In genomic region chr3:105503191-105503593, GRCh38 we compare ENCODE assay signal across 1 cellular context.
A peak's percentile ranks its signal among the peaks of the same experiment; 100 is the strongest.
TF ChIP-seq lines count a peak whose summit lies in the region.

No MANE protein-coding gene starts in this region.

TF ChIP-seq in HepG2, 621 proteins besides CTCF, POLR2A, EP300 and RAD21 (continued from another document and continues in another):
- TF ChIP-seq ZSCAN9 (CRISPR knock-in tag; IDR thresholded peaks at IDR 0.05; ENCODE audit: borderline replicate concordance) (peak; percentile 81; the same call in 1 of the 2 replicates), MEF2D (CRISPR knock-in tag; IDR thresholded peaks at IDR 0.05) (peak; percentile 95), ZBTB3 (CRISPR knock-in tag; IDR thresholded peaks at IDR 0.05; ENCODE audit: borderline replicate concordance, low read depth) (no peak), TRIM24 (CRISPR knock-in tag; IDR thresholded peaks at IDR 0.05) (no peak), E2F1 (CRISPR knock-in tag; IDR thresholded peaks at IDR 0.05) (no peak), ZNF672 (CRISPR knock-in tag; IDR thresholded peaks at IDR 0.05) (no peak), CREB1 (IDR thresholded peaks at IDR 0.05) (no peak), CREB1 (CRISPR knock-in tag; IDR thresholded peaks at IDR 0.05) (peak; percentile 81), REST (IDR thresholded peaks at IDR 0.05; ENCODE audit: borderline replicate concordance in 1 of 2, low read depth in 1 of 2, low read length in 2 of 2) (peak in 1 of 2 experiments; percentile 67; a peak in 1 of 4 replicates), ZNF615 (CRISPR knock-in tag; IDR thresholded peaks at IDR 0.05; ENCODE audit: borderline replicate concordance) (no peak), DPF2 (CRISPR knock-in tag; IDR thresholded peaks at IDR 0.05; ENCODE audit: borderline replicate concordance, low read depth) (peak; percentile 97), ZNF782 (CRISPR knock-in tag; IDR thresholded peaks at IDR 0.05; ENCODE audit: borderline replicate concordance) (no peak), ATF3 (CRISPR knock-in tag; IDR thresholded peaks at IDR 0.05) (no peak), ZNF33B (CRISPR knock-in tag; IDR thresholded peaks at IDR 0.05) (no peak; the same call in 1 of the 2 replicates), FOXA3 (CRISPR knock-in tag; IDR thresholded peaks at IDR 0.05) (peak; percentile 98), ZNF800 (CRISPR knock-in tag; IDR thresholded peaks at IDR 0.05) (no peak), ZNF777 (CRISPR knock-in tag; IDR thresholded peaks at IDR 0.05) (no peak), ZBTB7B (CRISPR knock-in tag; IDR thresholded peaks at IDR 0.05) (peak; percentile 55; the same call in 1 of the 2 replicates), ZIK1 (CRISPR knock-in tag; IDR thresholded peaks at IDR 0.05; ENCODE audit: borderline replicate concordance, low read depth) (no peak), ZSCAN20 (CRISPR knock-in tag; IDR thresholded peaks at IDR 0.05; ENCODE audit: borderline replicate concordance) (peak; percentile 62; the same call in 1 of the 2 replicates), RBFOX2 (IDR thresholded peaks at IDR 0.05; ENCODE audit: low read depth, low read length) (no peak), ZNF136 (CRISPR knock-in tag; IDR thresholded peaks at IDR 0.05; ENCODE audit: low read depth) (no peak; the same call in 1 of the 2 replicates), NR2F1 (CRISPR knock-in tag; IDR thresholded peaks at IDR 0.05) (0 out of 4 replicates have a peak, but pooled peaks of 1 of the 2 experiments have one; percentile 26), ZNF10 (CRISPR knock-in tag; IDR thresholded peaks at IDR 0.05; ENCODE audit: borderline replicate concordance, low read depth) (no peak), ZNF749 (CRISPR knock-in tag; IDR thresholded peaks at IDR 0.05; ENCODE audit: borderline replicate concordance) (no peak), HMG20A (CRISPR knock-in tag; IDR thresholded peaks at IDR 0.05; ENCODE audit: borderline replicate concordance) (peak; percentile 96), KAT2B (IDR thresholded peaks at IDR 0.05; ENCODE audit: borderline replicate concordance, low read depth, low read length) (0 out of 2 replicates have a peak, but pooled peaks have one; percentile 35), NR3C1 (CRISPR knock-in tag; IDR thresholded peaks at IDR 0.05) (no peak), NFIC (IDR thresholded peaks at IDR 0.05; ENCODE audit: low read length) (peak; percentile 97), ZNF329 (CRISPR knock-in tag; IDR thresholded peaks at IDR 0.05; ENCODE audit: low read depth) (0 out of 2 replicates have a peak, but pooled peaks have one; percentile 35), ZSCAN31 (CRISPR knock-in tag; IDR thresholded peaks at IDR 0.05; ENCODE audit: low read depth) (peak; percentile 35; the same call in 1 of the 2 replicates), REPIN1 (CRISPR knock-in tag; IDR thresholded peaks at IDR 0.05; ENCODE audit: borderline replicate concordance, low read depth) (peak; percentile 86), ZBTB10 (CRISPR knock-in tag; IDR thresholded peaks at IDR 0.05; ENCODE audit: borderline replicate concordance) (no peak), ISL2 (CRISPR knock-in tag; IDR thresholded peaks at IDR 0.05) (peak; percentile 98), REL (CRISPR knock-in tag; conservative IDR thresholded peaks at IDR 0.05) (no peak), DZIP1 (CRISPR knock-in tag; IDR thresholded peaks at IDR 0.05) (no peak), ZNF639 (CRISPR knock-in tag; conservative IDR thresholded peaks at IDR 0.05) (no peak), SP4 (CRISPR knock-in tag; IDR thresholded peaks at IDR 0.05) (no peak), RBAK (CRISPR knock-in tag; IDR thresholded peaks at IDR 0.05) (peak; percentile 53; the same call in 1 of the 2 replicates), HOXA9 (CRISPR knock-in tag; IDR thresholded peaks at IDR 0.05; ENCODE audit: borderline replicate concordance) (no peak), MXD1 (CRISPR knock-in tag; IDR thresholded peaks at IDR 0.05) (no peak), ZNF260 (CRISPR knock-in tag; IDR thresholded peaks at IDR 0.05; ENCODE audit: borderline replicate concordance, low read depth) (no peak), TOE1 (CRISPR knock-in tag; IDR thresholded peaks at IDR 0.05) (peak; percentile 82; the same call in 1 of the 2 replicates), RARA (CRISPR knock-in tag; IDR thresholded peaks at IDR 0.05) (peak; percentile 79), ATF1 (CRISPR knock-in tag; IDR thresholded peaks at IDR 0.05) (peak; percentile 69), ZMYM2 (CRISPR knock-in tag; IDR thresholded peaks at IDR 0.05) (no peak), ZNF660 (CRISPR knock-in tag; IDR thresholded peaks at IDR 0.05; ENCODE audit: borderline replicate concordance, low read depth) (no peak), HES4 (CRISPR knock-in tag; IDR thresholded peaks at IDR 0.05; ENCODE audit: borderline replicate concordance) (no peak), ATF6 (CRISPR knock-in tag; conservative IDR thresholded peaks at IDR 0.05) (no peak; the same call in 1 of the 2 replicates), ETV5 (CRISPR knock-in tag; IDR thresholded peaks at IDR 0.05; ENCODE audit: borderline replicate concordance) (peak; percentile 31; the same call in 1 of the 2 replicates), ZNF629 (CRISPR knock-in tag; conservative IDR thresholded peaks at IDR 0.05) (peak; percentile 51; the same call in 1 of the 2 replicates), ZNF746 (CRISPR knock-in tag; IDR thresholded peaks at IDR 0.05) (no peak; the same call in 1 of the 2 replicates)
